ENCODE assay signal across 2 cellular contexts in genomic region chr7:140697447-140698143, GRCh38.
TF ChIP-seq lines count a peak whose summit lies in the region.

No MANE protein-coding gene starts in this region.

TF ChIP-seq in H1, 55 proteins besides CTCF, POLR2A, EP300 and RAD21:
- TF ChIP-seq ASH2L (IDR thresholded peaks at IDR 0.05; ENCODE audit: low read length) (peak; percentile 42), YY1 (IDR thresholded peaks at IDR 0.05; ENCODE audit: low read depth, low read length) (no peak)

TF ChIP-seq in neural cell, 6 proteins besides CTCF, POLR2A, EP300 and RAD21:
- TF ChIP-seq POLR2AphosphoS5 (IDR thresholded peaks at IDR 0.05): no peak
- no peak for TF ChIP-seq SMC3 (conservative IDR thresholded peaks at IDR 0.05; ENCODE audit: poor library complexity)
- TF ChIP-seq REST (IDR thresholded peaks at IDR 0.05; ENCODE audit: borderline replicate concordance): no peak
- TF ChIP-seq EZH2 (IDR thresholded peaks at IDR 0.05; ENCODE audit: borderline replicate concordance, insufficient read depth, low read length, poor library complexity, severe bottlenecking): no peak
- no peak for TF ChIP-seq TAF1 (IDR thresholded peaks at IDR 0.05; ENCODE audit: low read depth)
- no peak for TF ChIP-seq MXI1 (conservative IDR thresholded peaks at IDR 0.05; ENCODE audit: poor library complexity, severe bottlenecking)
